In genomic region chr4:185039508-185040273, GRCh38 we compare ENCODE assay signal across 8 cellular contexts. TPM values are rescaled to one million over a fixed set of nuclear protein-coding genes. Genes with fewer than 3 reads are reported as not detected.
DNase-seq lines count a peak whose midpoint lies in the region; ATAC-seq and TF ChIP-seq lines count a peak whose summit lies in the region.

No MANE protein-coding gene starts in this region.

- TF ChIP-seq POLR2A in heart left ventricle (IDR thresholded peaks at IDR 0.05) = no peak
- no peak for TF ChIP-seq POLR2A in sigmoid colon (IDR thresholded peaks at IDR 0.05)

- DNase-seq in Calu3 (peak; percentile 61), GM20000 (ENCODE audit: low spot score) (peak; percentile 78), SHP77 treated with DMSO at 0.1 percent for 48 hours (lab: John Stamatoyannopoulos, UW) (peak; percentile 23), heart left ventricle (peak in 2 of 5 donors; percentile 40 to 50), sigmoid colon (peak; percentile 71), HuH-7.5 (ENCODE audit: low spot score) (no peak)
- DNase-seq in Jurkat, Clone E6-1 (ENCODE audit: low read depth, low spot score) = peak; percentile 61
- peak; percentile 43 for DNase-seq in activated naive CD8-positive, alpha-beta T cell treated with anti-CD3 and anti-CD28 coated beads for 36 hours

- no peak for TF ChIP-seq EP300 in sigmoid colon (IDR thresholded peaks at IDR 0.05)

- H3K27me3 ChIP-seq in heart left ventricle (peaks cover 0 to 5% (median 0%) of the 10 kb centered on the region in 9 donors), sigmoid colon (no peaks in the 10 kb centered on the region)

- H3K4me1 Mint-ChIP-seq in Calu3 (ENCODE audit: low read depth, unreplicated experiment) = peaks cover 20% of the 10 kb centered on the region
- H3K4me1 Mint-ChIP-seq in activated naive CD8-positive, alpha-beta T cell treated with anti-CD3 and anti-CD28 coated beads for 36 hours = peaks cover 8% of the 10 kb centered on the region

- peak overlapping the region; percentile 60 for H3K4me3 Mint-ChIP-seq in Calu3 (ENCODE audit: low read depth, unreplicated experiment)
- peak overlapping the region; percentile 66 for H3K4me3 Mint-ChIP-seq in activated naive CD8-positive, alpha-beta T cell treated with anti-CD3 and anti-CD28 coated beads for 36 hours

- H3K9me3 Mint-ChIP-seq in Calu3 (ENCODE audit: low read depth, unreplicated experiment) = peaks cover 2% of the 10 kb centered on the region
- no peaks in the 10 kb centered on the region for H3K9me3 Mint-ChIP-seq in activated naive CD8-positive, alpha-beta T cell treated with anti-CD3 and anti-CD28 coated beads for 36 hours

- peaks cover 4% of the 10 kb centered on the region for H3K36me3 Mint-ChIP-seq in Calu3 (ENCODE audit: insufficient read depth, unreplicated experiment)
- no peaks in the 10 kb centered on the region for H3K36me3 Mint-ChIP-seq in activated naive CD8-positive, alpha-beta T cell treated with anti-CD3 and anti-CD28 coated beads for 36 hours

- CTCF ChIA-PET in Calu3 (lab: Charles Lee) = interaction anchor here (0.5 to 1.3 kb wide), 6 partner anchors 18 to 998 kb away, joined by 3 to 23 read pairs (median 4); no protein-coding TSS in a partner anchor

- 15 to 18% (median 17%) methylated on average over 15 of the region's 15 CpGs for WGBS in heart left ventricle, 4 donors
- 15 to 19% methylated on average over 15 of the region's 15 CpGs for WGBS in sigmoid colon, 2 donors

- H3K4me3 ChIP-seq in Jurkat, Clone E6-1 (ENCODE audit: low read length) = no peak overlapping the region
- peak overlapping the region in 1 of 12 donors; percentile 19 for H3K4me3 ChIP-seq in heart left ventricle
- no peak overlapping the region for H3K4me3 ChIP-seq in sigmoid colon

- H3K36me3 ChIP-seq in heart left ventricle = no peaks in the 10 kb centered on the region
- no peaks in the 10 kb centered on the region for H3K36me3 ChIP-seq in sigmoid colon

- ATAC-seq in heart left ventricle = peak in 3 of 4 donors; percentile 64 to 85 (median 66)

- TF ChIP-seq CTCF in Calu3 (IDR thresholded peaks at IDR 0.05; ENCODE audit: unreplicated experiment) = peak; percentile 38
- peak; percentile 67 for TF ChIP-seq CTCF in GM20000 (IDR thresholded peaks at IDR 0.05; ENCODE audit: extremely low read depth, missing control alignments)
- TF ChIP-seq CTCF in heart left ventricle (IDR thresholded peaks at IDR 0.05) = peak; percentile 66 to 89 (median 82)
- peak; percentile 64 to 78 (median 73) for TF ChIP-seq CTCF in sigmoid colon (IDR thresholded peaks at IDR 0.05)

- BruUV-seq in Calu3 (replicated peaks; lab: Mats Ljungman, UMichigan) = no TSS peak

- H3K27ac ChIP-seq in heart left ventricle (no peak overlapping the region), sigmoid colon (no peak overlapping the region)

- H3K9me3 ChIP-seq in heart left ventricle = no peaks in the 10 kb centered on the region
- H3K9me3 ChIP-seq in sigmoid colon = no peaks in the 10 kb centered on the region

- H3K4me1 ChIP-seq in heart left ventricle (peaks cover 0 to 9% (median 0%) of the 10 kb centered on the region in 12 donors), sigmoid colon (peaks cover 0 to 6% (median 2%) of the 10 kb centered on the region in 4 donors)

- H3K27me3 Mint-ChIP-seq in Calu3 (ENCODE audit: unreplicated experiment) = no peaks in the 10 kb centered on the region
- H3K27me3 Mint-ChIP-seq in activated naive CD8-positive, alpha-beta T cell treated with anti-CD3 and anti-CD28 coated beads for 36 hours = peaks cover 13% of the 10 kb centered on the region

- H3K27ac Mint-ChIP-seq in Calu3 (ENCODE audit: unreplicated experiment) = peak overlapping the region; percentile 73
- H3K27ac Mint-ChIP-seq in activated naive CD8-positive, alpha-beta T cell treated with anti-CD3 and anti-CD28 coated beads for 36 hours = peak overlapping the region; percentile 84

- intact Hi-C loops in Calu3 (cut with micrococcal nuclease; ENCODE audit: unreplicated experiment) (loop anchor here (1.0 kb wide), 2 partner anchors 57 to 95 kb away; no protein-coding TSS in a partner anchor), heart left ventricle (cut with DNase I) (loop anchor here (1.0 to 10.0 kb wide), 16 partner anchors 53 to 268 kb away; no protein-coding TSS in a partner anchor), sigmoid colon (cut with DNase I) (loop anchor here (1.0 to 5.0 kb wide), 3 partner anchors 58 to 143 kb away; no protein-coding TSS in a partner anchor)

RNA-seq across cellular contexts. Expression of gene HELT, which starts 21.4 kb away (rescaled TPM):
- not detected in 2 replicates for total RNA-seq in Calu3 (2022)
- not detected for polyA plus RNA-seq in Jurkat, Clone E6-1 (2012; ENCODE audit: insufficient read depth, insufficient read length)
- not detected for total RNA-seq in activated naive CD8-positive, alpha-beta T cell treated with anti-CD3 and anti-CD28 coated beads for 36 hours
- total RNA-seq in heart left ventricle = not detected
- not detected for polyA plus RNA-seq in heart left ventricle
- not detected for total RNA-seq in sigmoid colon
- polyA plus RNA-seq in sigmoid colon = not detected
